10 cellular contexts compared by ENCODE assay signal in the genomic region with DNA sequence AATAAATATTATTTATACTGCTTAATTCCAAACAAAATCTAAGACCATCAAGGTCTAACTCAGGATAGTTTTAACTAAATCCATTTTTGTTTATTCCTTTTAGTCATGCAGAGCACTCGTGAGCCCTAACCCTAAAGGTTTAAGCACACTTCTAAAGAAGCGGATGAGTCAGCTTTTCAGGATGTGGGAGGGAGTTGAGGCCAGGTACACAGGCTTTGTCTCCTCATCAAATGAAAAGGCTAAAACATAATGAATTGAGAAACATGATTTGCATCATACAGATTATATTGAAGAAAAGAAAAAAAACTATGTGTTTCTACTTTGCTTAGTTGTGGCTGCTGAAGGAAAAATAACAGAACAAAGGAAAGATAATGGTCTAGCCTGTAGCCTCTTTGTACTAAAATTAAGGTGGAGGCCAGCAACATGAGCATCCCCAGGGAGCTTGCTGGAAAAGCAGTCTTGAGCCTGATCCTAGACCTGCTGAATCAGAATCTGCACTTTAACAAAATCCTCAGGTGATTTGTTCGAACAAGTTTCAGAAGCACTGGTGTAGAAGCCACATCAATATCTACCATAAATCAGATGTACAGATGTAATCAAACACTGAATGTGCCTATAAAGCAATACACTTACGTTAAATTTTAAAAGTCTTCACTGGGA. TPM values are rescaled to one million over a fixed set of nuclear protein-coding genes. Genes with fewer than 3 reads are reported as not detected.
A peak's percentile ranks its signal among the peaks of the same experiment; 100 is the strongest.
DNase-seq lines count a peak whose midpoint lies in the region; ATAC-seq and TF ChIP-seq lines count a peak whose summit lies in the region.
"Had no signal": no experiment of that assay in that cellular context is flagged by ENCODE, and none has a peak within 500 bp of the region (broad histone marks: within the 10 kb centered on the region; RNA-seq: fewer than 3 reads in every experiment).

No MANE protein-coding gene starts in this region.

- POLR2A ChIA-PET in RWPE1 (lab: Yijun Ruan, JAX; ENCODE audit: low non-redundant PET), result no interaction called here
- POLR2A ChIA-PET in naive thymus-derived CD4-positive, alpha-beta T cell (lab: Charles Lee), result interaction anchor here (1.2 kb wide), 2 partner anchors 9 to 21 kb away, joined by 3 to 5 read pairs; a partner anchor contains a TSS

- H3K4me1 ChIP-seq in DND-41 (ENCODE audit: insufficient read depth, low read length), result no peaks in the 10 kb centered on the region
- no peaks in the 10 kb centered on the region for H3K4me1 ChIP-seq in naive thymus-derived CD4-positive, alpha-beta T cell (ENCODE audit: control insufficient read depth in 2 of 2, insufficient read depth in 2 of 2, low read length in 2 of 2)

- DNase-seq in DND-41 (no peak), RWPE1 (ENCODE audit: low spot score) (peak; percentile 61), epidermal melanocyte (ENCODE audit: insufficient read length, low spot score) (no peak), GDM1 (lab: John Stamatoyannopoulos, UW) (no peak)
- peak; percentile 12 for DNase-seq in activated naive CD8-positive, alpha-beta T cell treated with anti-CD3 and anti-CD28 coated beads, Interleukin-2, amount 50 U/mL, for 24 hours
- peak in 7 of 9 donors; percentile 8 to 45 (median 33) for DNase-seq in naive thymus-derived CD4-positive, alpha-beta T cell
- DNase-seq: Caco-2, foreskin fibroblast had no signal

- H3K9me3 Mint-ChIP-seq in activated naive CD8-positive, alpha-beta T cell treated with anti-CD3 and anti-CD28 coated beads, Interleukin-2, amount 50 U/mL, for 24 hours, result no peaks in the 10 kb centered on the region
- H3K9me3 Mint-ChIP-seq in naive thymus-derived CD4-positive, alpha-beta T cell, result peaks cover 0 to 2% (median 0%) of the 10 kb centered on the region in 11 donors

- H3K9ac ChIP-seq in DND-41 (ENCODE audit: low read depth, low read length), result no peak overlapping the region

- no peak overlapping the region for H3K27ac ChIP-seq in DND-41 (ENCODE audit: low read length)
- no peak overlapping the region for H3K27ac ChIP-seq in RWPE1
- peak overlapping the region; percentile 34 for H3K27ac ChIP-seq in naive thymus-derived CD4-positive, alpha-beta T cell (ENCODE audit: low read depth, low read length)

- H3K4me3 ChIP-seq in DND-41 (ENCODE audit: low read depth in 1 of 2, low read length in 2 of 2), result no peak overlapping the region
- no peak overlapping the region for H3K4me3 ChIP-seq in naive thymus-derived CD4-positive, alpha-beta T cell (ENCODE audit: low read length)

- CTCF ChIA-PET in RWPE1 (lab: Yijun Ruan, JAX), result interaction anchor here (0.6 kb wide), 1 partner anchor 101 kb away, joined by 6 read pairs; no protein-coding TSS in a partner anchor
- CTCF ChIA-PET in naive thymus-derived CD4-positive, alpha-beta T cell (lab: Charles Lee), result no interaction called here

- TF ChIP-seq CTCF in DND-41 (IDR thresholded peaks at IDR 0.05; ENCODE audit: borderline replicate concordance, extremely low read depth, low read length, poor library complexity, severe bottlenecking), result no peak
- no peak for TF ChIP-seq CTCF in RWPE1 (conservative IDR thresholded peaks at IDR 0.05; ENCODE audit: low read depth)

- H3K27ac Mint-ChIP-seq in activated naive CD8-positive, alpha-beta T cell treated with anti-CD3 and anti-CD28 coated beads, Interleukin-2, amount 50 U/mL, for 24 hours, result peak overlapping the region; percentile 83
- peak overlapping the region; percentile 37 to 87 (median 75) for H3K27ac Mint-ChIP-seq in naive thymus-derived CD4-positive, alpha-beta T cell

- peak overlapping the region; percentile 37 for H3K4me3 Mint-ChIP-seq in activated naive CD8-positive, alpha-beta T cell treated with anti-CD3 and anti-CD28 coated beads, Interleukin-2, amount 50 U/mL, for 24 hours
- H3K4me3 Mint-ChIP-seq in naive thymus-derived CD4-positive, alpha-beta T cell, result peak overlapping the region in 7 of 10 donors; percentile 5 to 72 (median 42)

- H3K36me3 ChIP-seq in DND-41 (ENCODE audit: insufficient read depth, low read length), result peaks cover 82% of the 10 kb centered on the region
- H3K36me3 ChIP-seq in naive thymus-derived CD4-positive, alpha-beta T cell (ENCODE audit: control insufficient read depth in 2 of 3, insufficient read depth in 3 of 3, low read length in 3 of 3), result peaks cover 20 to 73% (median 43%) of the 10 kb centered on the region in 3 experiments

- H2AFZ ChIP-seq in DND-41 (ENCODE audit: low read depth, low read length), result no peak overlapping the region

- H4K20me1 ChIP-seq in DND-41 (ENCODE audit: insufficient read depth, low read length), result no peaks in the 10 kb centered on the region

- no peaks in the 10 kb centered on the region for H3K79me2 ChIP-seq in DND-41 (ENCODE audit: insufficient read depth, low read length)

- H3K27me3 ChIP-seq in DND-41 (ENCODE audit: insufficient read depth, low read length, poor library complexity), result no peaks in the 10 kb centered on the region
- H3K27me3 ChIP-seq in naive thymus-derived CD4-positive, alpha-beta T cell (ENCODE audit: control insufficient read depth in 2 of 2, insufficient read depth in 2 of 2, low read length in 2 of 2), result no peaks in the 10 kb centered on the region

- peaks cover 17% of the 10 kb centered on the region for H3K4me1 Mint-ChIP-seq in activated naive CD8-positive, alpha-beta T cell treated with anti-CD3 and anti-CD28 coated beads, Interleukin-2, amount 50 U/mL, for 24 hours
- peaks cover 9 to 37% (median 26%) of the 10 kb centered on the region in 7 donors for H3K4me1 Mint-ChIP-seq in naive thymus-derived CD4-positive, alpha-beta T cell

- no peak overlapping the region for H3K4me2 ChIP-seq in DND-41 (ENCODE audit: insufficient read depth, low read length)

- intact Hi-C loops in naive thymus-derived CD4-positive, alpha-beta T cell (cut with micrococcal nuclease), result loop anchor here (1.0 to 5.0 kb wide), 5 partner anchors 21 to 51 kb away; a partner anchor contains a TSS

- peaks cover 70% of the 10 kb centered on the region for H3K36me3 Mint-ChIP-seq in activated naive CD8-positive, alpha-beta T cell treated with anti-CD3 and anti-CD28 coated beads, Interleukin-2, amount 50 U/mL, for 24 hours (ENCODE audit: low read depth)
- peaks cover 8 to 50% (median 43%) of the 10 kb centered on the region in 5 donors for H3K36me3 Mint-ChIP-seq in naive thymus-derived CD4-positive, alpha-beta T cell

- H3K9me3 ChIP-seq in DND-41 (ENCODE audit: insufficient read depth, low read length, severe bottlenecking), result no peaks in the 10 kb centered on the region
- H3K9me3 ChIP-seq in naive thymus-derived CD4-positive, alpha-beta T cell (ENCODE audit: control insufficient read depth in 2 of 3, low read length in 3 of 3), result no peaks in the 10 kb centered on the region
- H3K9me3 ChIP-seq: Caco-2 had no signal

- H3K27me3 Mint-ChIP-seq in activated naive CD8-positive, alpha-beta T cell treated with anti-CD3 and anti-CD28 coated beads, Interleukin-2, amount 50 U/mL, for 24 hours, result no peaks in the 10 kb centered on the region
- no peaks in the 10 kb centered on the region for H3K27me3 Mint-ChIP-seq in naive thymus-derived CD4-positive, alpha-beta T cell

- ATAC-seq in DND-41 (ENCODE audit: insufficient read depth, low read depth), result peak; percentile 31; the same call in 1 of the 3 replicates
- peak; percentile 96 for ATAC-seq in activated naive CD8-positive, alpha-beta T cell treated with anti-CD3 and anti-CD28 coated beads, Interleukin-2, amount 50 U/mL, for 24 hours
- ATAC-seq in naive thymus-derived CD4-positive, alpha-beta T cell, result peak; percentile 79
- no peak for ATAC-seq in HG02588 (IDR thresholded peaks at IDR 0.05; ENCODE audit: unreplicated experiment)
- ATAC-seq in GM19035 (IDR thresholded peaks at IDR 0.05; ENCODE audit: unreplicated experiment), result no peak

RNA-seq across cellular contexts. Expression of a gene that starts 21.1 kb away (rescaled TPM):
- total RNA-seq in naive thymus-derived CD4-positive, alpha-beta T cell, result 10 to 100 TPM; 26.3 to 62.3 (median 38.4) TPM
- 10 to 100 TPM; 35.6 to 54.7 TPM for polyA plus RNA-seq in naive thymus-derived CD4-positive, alpha-beta T cell

RNA-seq across cellular contexts. Expression of a gene that starts 44.0 kb away (rescaled TPM):
- 1 to 10 TPM in 3 of 5 experiments, under 1 TPM in 2; 0.75 to 1.7 (median 1.0) TPM for total RNA-seq in naive thymus-derived CD4-positive, alpha-beta T cell
- not detected for polyA plus RNA-seq in naive thymus-derived CD4-positive, alpha-beta T cell
- total RNA-seq: Caco-2 had no signal

RNA-seq across cellular contexts. Expression of a gene that starts 50.8 kb away (rescaled TPM):
- total RNA-seq in naive thymus-derived CD4-positive, alpha-beta T cell, result 10 to 100 TPM; 38.5 to 57.4 (median 49.0) TPM
- polyA plus RNA-seq in naive thymus-derived CD4-positive, alpha-beta T cell, result 10 to 100 TPM; 15.2 to 19.7 TPM

Comparison
In these comparisons a context has a peak if more than half of its experiments do, and no peak if none do; other contexts are left out.
1. ATAC-seq: peak in DND-41 (single experiment), activated naive CD8-positive, alpha-beta T cell treated with anti-CD3 and anti-CD28 coated beads, Interleukin-2, amount 50 U/mL, for 24 hours (single experiment) and naive thymus-derived CD4-positive, alpha-beta T cell (single experiment); none in HG02588 (single experiment) and GM19035 (single experiment).
2. DNase-seq: peak in RWPE1 (single experiment), activated naive CD8-positive, alpha-beta T cell treated with anti-CD3 and anti-CD28 coated beads, Interleukin-2, amount 50 U/mL, for 24 hours (single experiment) and naive thymus-derived CD4-positive, alpha-beta T cell (7 of 9); none in DND-41 (single experiment), epidermal melanocyte (single experiment) and GDM1 (single experiment).